Comparison of ENCODE assay signal across 8 cellular contexts in the genomic region with DNA sequence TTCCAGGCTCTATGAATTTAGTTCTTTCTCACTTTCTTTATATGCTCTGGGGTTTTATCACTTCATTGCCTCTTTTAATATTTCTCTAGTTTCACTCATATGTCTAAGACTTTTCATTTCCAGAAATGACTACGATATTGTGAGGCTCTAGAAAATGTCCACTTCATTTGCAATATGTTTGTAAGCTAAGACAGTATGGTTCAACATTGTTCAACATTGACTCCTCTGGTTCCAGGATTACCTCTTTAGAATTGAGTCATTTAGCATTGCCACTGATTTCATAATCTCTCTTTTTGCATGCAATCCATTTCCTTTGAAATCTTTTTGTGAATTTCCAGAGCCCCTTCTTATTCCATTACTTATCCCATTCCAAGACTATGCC. TPM values are rescaled to one million over a fixed set of nuclear protein-coding genes. Genes with fewer than 3 reads are reported as not detected.
DNase-seq lines count a peak whose midpoint lies in the region; ATAC-seq, FAIRE-seq and TF ChIP-seq lines count a peak whose summit lies in the region.

No MANE protein-coding gene starts in this region.

- no peak for FAIRE-seq in HepG2 (lab: Jason Lieb, UNC)

- no peaks in the 10 kb centered on the region for H3K9me3 ChIP-seq in HepG2 (ENCODE audit: low read length)

- no peak overlapping the region for H3K4me3 ChIP-seq in HepG2 (replicated peaks in 1 of 3; ENCODE audit: insufficient read depth in 1 of 3, low read depth in 2 of 3, low read length in 3 of 3)

- intact Hi-C loops in HepG2 (cut with micrococcal nuclease; ENCODE audit: unreplicated experiment): loop anchor here (10.0 kb wide), 1 partner anchor 300 kb away; no protein-coding TSS in a partner anchor

- H2AFZ ChIP-seq in HepG2 (ENCODE audit: low read length): no peak overlapping the region

- H3K4me2 ChIP-seq in HepG2 (ENCODE audit: low read depth, low read length): no peak overlapping the region

- H4K20me1 ChIP-seq in HepG2 (ENCODE audit: insufficient read depth, low read length): no peaks in the 10 kb centered on the region

- no peaks in the 10 kb centered on the region for H3K36me3 ChIP-seq in HepG2 (replicated peaks in 1 of 2; ENCODE audit: control insufficient read depth in 1 of 2, insufficient read depth in 2 of 2, low read length in 2 of 2)

- POLR2A ChIA-PET in HepG2 (lab: Yijun Ruan, JAX): no interaction called here

- CTCF ChIA-PET in HepG2 (lab: Yijun Ruan, JAX; ENCODE audit: low intra/inter-chr PET ratio, low total read pairs): no interaction called here

- no TSS peak for BruUV-seq in HepG2 (replicated peaks; lab: Mats Ljungman, UMichigan)

- H3K27ac ChIP-seq in HepG2 (ENCODE audit: extremely low read length, insufficient read depth, low read length): no peak overlapping the region

- no peaks in the 10 kb centered on the region for H3K27me3 ChIP-seq in HepG2 (ENCODE audit: control insufficient read depth in 1 of 2, insufficient read depth in 2 of 2, low read length in 2 of 2)

- DNase-seq in RPMI7951 (ENCODE audit: low read depth) (peak; percentile 46), HepG2 (ENCODE audit: low spot score) (no peak), NCI-H69 (lab: John Stamatoyannopoulos, UW) (no peak), NAMALWA (ENCODE audit: low spot score) (no peak), DMS153 treated with DMSO at 0.1 percent for 48 hours (lab: John Stamatoyannopoulos, UW; ENCODE audit: unreplicated experiment) (no peak)

- no peak for TF ChIP-seq RAD21 in HepG2 (CRISPR knock-in tag; IDR thresholded peaks at IDR 0.05)

- no peaks in the 10 kb centered on the region for H3K79me2 ChIP-seq in HepG2 (ENCODE audit: insufficient read depth, low read length)

- no peak overlapping the region for H3K9ac ChIP-seq in HepG2 (ENCODE audit: insufficient read depth, low read depth, low read length)

- in situ Hi-C loops in HepG2 (cut with HindIII; ENCODE audit: extremely low pct_ligation_motif_present, low pct_unique_long_range_greater_than_20kb): loop anchor here (25.0 kb wide), 1 partner anchor 1348 kb away; no protein-coding TSS in a partner anchor

- 45% methylated on average over 1 of the region's 1 CpG for WGBS in HepG2 (ENCODE audit: low lambda C conversion rate)

- peak; percentile 88 for ATAC-seq in GM18873 (IDR thresholded peaks at IDR 0.05; ENCODE audit: low FRiP score, unreplicated experiment)
- ATAC-seq in HG02840 (IDR thresholded peaks at IDR 0.05; ENCODE audit: low FRiP score, unreplicated experiment): peak; percentile 89
- no peak for ATAC-seq in HepG2
- ATAC-seq in GM19455 (IDR thresholded peaks at IDR 0.05; ENCODE audit: unreplicated experiment): no peak

- peaks cover 66% of the 10 kb centered on the region for H3K4me1 ChIP-seq in HepG2 (ENCODE audit: insufficient read depth, low read length)

- TF ChIP-seq POLR2A in HepG2 (IDR thresholded peaks at IDR 0.05; ENCODE audit: insufficient read depth in 1 of 2, low read depth in 2 of 2, low read length in 2 of 2): no peak

- TF ChIP-seq EP300 in HepG2 (IDR thresholded peaks at IDR 0.05; ENCODE audit: low read depth in 2 of 2, low read length in 2 of 2): no peak
- no peak for TF ChIP-seq EP300 in HepG2 (CRISPR knock-in tag; IDR thresholded peaks at IDR 0.05; ENCODE audit: borderline replicate concordance)

- no peak for TF ChIP-seq CTCF in HepG2 (CRISPR knock-in tag; IDR thresholded peaks at IDR 0.05)

TF ChIP-seq in HepG2, 621 proteins besides CTCF, POLR2A, EP300 and RAD21:
- 0 out of 2 replicates have a peak, but pooled peaks have one; percentile 8 for TF ChIP-seq CEBPG (CRISPR knock-in tag; IDR thresholded peaks at IDR 0.05)
- TF ChIP-seq, protein P1, sequence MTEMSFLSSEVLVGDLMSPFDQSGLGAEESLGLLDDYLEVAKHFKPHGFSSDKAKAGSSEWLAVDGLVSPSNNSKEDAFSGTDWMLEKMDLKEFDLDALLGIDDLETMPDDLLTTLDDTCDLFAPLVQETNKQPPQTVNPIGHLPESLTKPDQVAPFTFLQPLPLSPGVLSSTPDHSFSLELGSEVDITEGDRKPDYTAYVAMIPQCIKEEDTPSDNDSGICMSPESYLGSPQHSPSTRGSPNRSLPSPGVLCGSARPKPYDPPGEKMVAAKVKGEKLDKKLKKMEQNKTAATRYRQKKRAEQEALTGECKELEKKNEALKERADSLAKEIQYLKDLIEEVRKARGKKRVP (CRISPR knock-in tag; IDR thresholded peaks at IDR 0.05): peak in 1 of 2 experiments; percentile 14; a peak in 1 of 4 replicates
- no peak for TF ChIP-seq PAX8 (CRISPR knock-in tag; IDR thresholded peaks at IDR 0.05; ENCODE audit: borderline replicate concordance)
- TF ChIP-seq ONECUT2 (CRISPR knock-in tag; IDR thresholded peaks at IDR 0.05): no peak
- peak; percentile 65; the same call in 1 of the 2 replicates for TF ChIP-seq CEBPB (IDR thresholded peaks at IDR 0.05; ENCODE audit: borderline replicate concordance, low read depth, low read length)
- no peak for TF ChIP-seq FOSL2 (CRISPR knock-in tag; IDR thresholded peaks at IDR 0.05)

RNA-seq across cellular contexts. Expression of a gene that starts 32.3 kb away (rescaled TPM):
- total RNA-seq in RPMI7951 (2014; rRNA removed; shearing (Covaris generic)): 3.5 and 4.4 TPM in 2 replicates
- total RNA-seq in HepG2 (2016; rRNA removed; fragmentation: Illumina TruSeq; extraction: Trizol): 1.7 and 2.1 TPM in 2 replicates
- 0.18 and 0.20 TPM in 2 replicates for total RNA-seq in HepG2 (2016; cell fraction: cytosol; rRNA removed; fragmentation: Illumina TruSeq; extraction: Trizol; ENCODE audit: low read depth)
- total RNA-seq in HepG2 (2016; cell fraction: insoluble cytoplasmic fraction; rRNA removed; fragmentation: Illumina TruSeq; extraction: Trizol): 1.5 and 2.4 TPM in 2 replicates
- total RNA-seq in HepG2 (2016; cell fraction: membrane; rRNA removed; fragmentation: Illumina TruSeq; extraction: Trizol): 0.90 TPM in 2 replicates
- total RNA-seq in HepG2 (2016; cell fraction: nucleus; rRNA removed; fragmentation: Illumina TruSeq; extraction: Trizol): 1.0 and 1.2 TPM in 2 replicates
- 0.29 and 0.32 TPM in 2 replicates for polyA plus RNA-seq in HepG2 (2011; rRNA removed)
- 0.17 and 0.35 TPM in 2 replicates for polyA plus RNA-seq in HepG2 (2011; cell fraction: cytosol; rRNA removed)
- polyA plus RNA-seq in HepG2 (2011; cell fraction: nucleus; rRNA removed): 0.18 and 0.29 TPM in 2 replicates
- polyA plus RNA-seq in HepG2 (2012): 1.0 and 1.5 TPM in 2 replicates
- 0.08 and 0.09 TPM in 2 replicates for polyA plus RNA-seq in HepG2 (2016; cell fraction: cytosol; fragmentation: Illumina TruSeq; extraction: Trizol; ENCODE audit: low read depth)
- 1.3 and 1.6 TPM in 2 replicates for polyA plus RNA-seq in HepG2 (2016; cell fraction: insoluble cytoplasmic fraction; fragmentation: Illumina TruSeq; extraction: Trizol; ENCODE audit: low read depth)
- 0.26 and 0.31 TPM in 2 replicates for polyA plus RNA-seq in HepG2 (2016; cell fraction: membrane; fragmentation: Illumina TruSeq; extraction: Trizol; ENCODE audit: low read depth)
- 0.57 and 1.1 TPM in 2 replicates for polyA plus RNA-seq in HepG2 (2016; cell fraction: nucleus; fragmentation: Illumina TruSeq; extraction: Trizol; ENCODE audit: insufficient read depth, low read depth)
- polyA minus RNA-seq in HepG2 (2011; rRNA and poly(A)+ RNA removed; ENCODE audit: low replicate concordance): 0.24 and 0.77 TPM in 2 replicates
- polyA minus RNA-seq in HepG2 (2011; cell fraction: cytosol; rRNA and poly(A)+ RNA removed): 0.79 and 0.89 TPM in 2 replicates
- 2.3 and 4.0 TPM in 2 replicates for polyA minus RNA-seq in HepG2 (2011; cell fraction: nucleus; rRNA and poly(A)+ RNA removed)

Comparison
In these comparisons a context has a peak if more than half of its experiments do, and no peak if none do; other contexts are left out.
1. ATAC-seq: peak in GM18873 (single experiment) and HG02840 (single experiment); none in HepG2 (single experiment) and GM19455 (single experiment).